Comparison of ENCODE assay signal across 6 cellular contexts in the genomic region with DNA sequence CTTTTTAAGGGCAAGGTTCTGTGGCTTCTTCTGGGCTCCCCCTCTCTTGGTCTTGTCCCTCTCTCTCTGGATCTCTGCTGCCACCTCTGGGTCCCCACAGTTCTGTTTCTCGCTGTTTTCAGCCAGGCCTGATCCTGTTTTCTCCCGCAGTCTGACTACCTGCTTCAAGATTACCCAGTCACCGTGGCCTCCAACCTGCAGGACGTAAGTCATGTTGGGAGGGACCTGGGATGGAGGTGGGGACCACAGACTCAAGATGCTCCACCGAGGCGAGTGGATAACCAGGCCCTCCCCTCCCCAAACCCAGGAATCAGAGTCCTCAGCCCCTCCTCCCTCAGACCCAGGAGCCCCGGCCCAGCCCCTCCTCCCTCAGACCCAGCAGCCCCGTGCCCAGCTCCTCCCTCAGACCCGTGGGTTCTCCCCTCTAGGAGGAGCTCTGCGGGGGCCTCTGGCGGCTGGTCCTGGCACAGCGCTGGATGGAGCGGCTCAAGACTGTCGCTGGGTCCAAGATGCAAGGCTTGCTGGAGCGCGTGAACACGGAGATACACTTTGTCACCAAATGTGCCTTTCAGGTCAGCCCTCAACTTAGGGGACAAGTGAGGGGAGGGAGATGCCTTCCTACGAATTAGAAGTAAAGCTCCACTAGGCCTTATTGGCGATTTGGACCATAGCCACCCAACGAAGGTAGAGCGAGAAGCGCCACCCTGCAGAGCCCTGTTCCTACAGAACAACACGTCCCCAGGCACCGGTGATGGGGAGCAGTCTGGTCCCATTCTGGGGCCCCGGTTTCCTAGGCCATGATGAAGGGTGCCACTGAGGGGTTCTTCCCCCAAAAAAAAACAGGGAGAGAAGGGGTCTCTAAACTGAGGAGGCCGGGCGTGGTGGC. TPM values are rescaled to one million over a fixed set of nuclear protein-coding genes. Genes with fewer than 3 reads are reported as not detected.
DNase-seq lines count a peak whose midpoint lies in the region; ATAC-seq, FAIRE-seq and TF ChIP-seq lines count a peak whose summit lies in the region.

No MANE protein-coding gene starts in this region.

- CTCF ChIA-PET in RWPE1 (lab: Yijun Ruan, JAX): no interaction called here

- POLR2A ChIA-PET in RWPE1 (lab: Yijun Ruan, JAX; ENCODE audit: low non-redundant PET): no interaction called here

- no peak for FAIRE-seq in bronchial epithelial cell (lab: Jason Lieb, UNC)

- H3K4me3 ChIP-seq in bronchial epithelial cell (ENCODE audit: low read depth, low read length): no peak overlapping the region

- peaks cover 2% of the 10 kb centered on the region for H3K27me3 ChIP-seq in bronchial epithelial cell (ENCODE audit: control insufficient read depth, insufficient read depth, low read length)

- ATAC-seq in sciatic nerve (peak; percentile 47), HG02678 (IDR thresholded peaks at IDR 0.05; ENCODE audit: unreplicated experiment) (no peak)

- peak; percentile 25; the same call in 1 of the 2 replicates for TF ChIP-seq CTCF in RWPE1 (conservative IDR thresholded peaks at IDR 0.05; ENCODE audit: low read depth)
- TF ChIP-seq CTCF in bronchial epithelial cell (IDR thresholded peaks at IDR 0.05; ENCODE audit: insufficient read depth, low read length, severe bottlenecking): peak; percentile 60

- H3K36me3 ChIP-seq in bronchial epithelial cell (ENCODE audit: control insufficient read depth, insufficient read depth, low read length): no peaks in the 10 kb centered on the region

- intact Hi-C loops in sciatic nerve (cut with DNase I): no loop called here

- DNase-seq in DMS53 (lab: John Stamatoyannopoulos, UW): peak; percentile 76
- DNase-seq in RWPE1 (ENCODE audit: low spot score): no peak
- no peak for DNase-seq in bronchial epithelial cell (ENCODE audit: low read depth)
- no peak for DNase-seq in sciatic nerve (ENCODE audit: low spot score)
- DNase-seq in COLO829 (ENCODE audit: low spot score): no peak

- peak overlapping the region; percentile 46 for H3K27ac ChIP-seq in RWPE1

RNA-seq across cellular contexts. Expression of gene FLT3LG, which starts 2.2 kb away (rescaled TPM):
- total RNA-seq in bronchial epithelial cell: not detected in 2 replicates
- total RNA-seq in sciatic nerve: 19.6 TPM

RNA-seq across cellular contexts. Expression of gene RPL13A, which starts 11.2 kb away (rescaled TPM):
- total RNA-seq in bronchial epithelial cell (3,501 and 4,161 TPM in 2 replicates), sciatic nerve (1,735 TPM)

RNA-seq across cellular contexts. Expression of gene RPS11, which starts 20.0 kb away (rescaled TPM):
- total RNA-seq in bronchial epithelial cell: 4,057 and 8,908 TPM in 2 replicates
- 1,507 TPM for total RNA-seq in sciatic nerve

RNA-seq across cellular contexts. Expression of gene ALDH16A1, which starts 23.2 kb away (rescaled TPM):
- total RNA-seq in bronchial epithelial cell (17.5 and 29.2 TPM in 2 replicates), sciatic nerve (23.0 TPM)

RNA-seq across cellular contexts. Expression of gene PIH1D1, which starts 24.6 kb away (rescaled TPM):
- total RNA-seq in bronchial epithelial cell (72.8 and 115 TPM in 2 replicates), sciatic nerve (73.2 TPM)

Comparison
In these comparisons a context has a peak if more than half of its experiments do, and no peak if none do; other contexts are left out.
1. RNA of gene FLT3LG, which starts 2.2 kb away (total RNA-seq): 19.6 TPM in sciatic nerve (single experiment); not detected in bronchial epithelial cell; every median in the first group is over 10 times any median in the second.